In the genomic region with DNA sequence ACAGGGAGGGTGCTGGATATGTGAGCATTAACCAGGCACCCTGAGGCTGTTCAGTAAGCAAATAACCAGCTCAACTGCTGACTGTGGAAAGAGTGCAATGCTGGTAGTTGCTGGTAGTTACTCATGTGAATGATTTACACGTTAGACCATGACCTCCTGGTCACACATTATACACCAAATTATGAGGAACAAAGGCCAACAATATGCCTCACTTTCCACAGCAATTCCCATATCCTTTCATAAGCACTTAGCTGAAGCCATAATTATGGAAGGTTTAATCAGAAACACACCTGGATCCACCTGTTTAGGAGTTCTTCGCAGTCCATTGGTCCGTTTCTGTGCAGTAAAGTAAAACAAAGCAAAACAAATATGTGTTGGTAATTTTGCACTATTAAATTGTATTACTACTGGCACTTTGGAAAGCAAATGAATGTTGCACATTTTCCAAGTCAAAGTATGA, we compare ENCODE assay signal across 13 cellular contexts.
DNase-seq lines count a peak whose midpoint lies in the region; ATAC-seq and TF ChIP-seq lines count a peak whose summit lies in the region.
"Had no signal": no experiment of that assay in that cellular context is flagged by ENCODE, and none has a peak within 500 bp of the region (broad histone marks: within the 10 kb centered on the region; RNA-seq: fewer than 3 reads in every experiment).

No MANE protein-coding gene starts in this region.

- no peaks in the 10 kb centered on the region for H3K27me3 ChIP-seq in Peyer's patch
- no peaks in the 10 kb centered on the region for H3K27me3 ChIP-seq in foreskin keratinocyte
- no peaks in the 10 kb centered on the region for H3K27me3 ChIP-seq in sigmoid colon
- H3K27me3 ChIP-seq in stomach, result no peaks in the 10 kb centered on the region
- H3K27me3 ChIP-seq: brain microvascular endothelial cell had no signal

- TF ChIP-seq CTCF in Peyer's patch (IDR thresholded peaks at IDR 0.05) (peak in 1 of 6 experiments; percentile 6), foreskin keratinocyte (conservative IDR thresholded peaks at IDR 0.05) (no peak), sigmoid colon (IDR thresholded peaks at IDR 0.05) (no peak), stomach (IDR thresholded peaks at IDR 0.05) (no peak)

- H3K9me3 ChIP-seq in Peyer's patch (no peaks in the 10 kb centered on the region), sigmoid colon (no peaks in the 10 kb centered on the region), stomach (no peaks in the 10 kb centered on the region)

- DNase-seq in LoVo (ENCODE audit: low spot score) (peak; percentile 37), Peyer's patch (peak in 1 of 3 donors; percentile 64), foreskin keratinocyte (peak in 1 of 2 donors; percentile 71), sigmoid colon (no peak), C1 segment of cervical spinal cord (lab: John Stamatoyannopoulos, UW) (no peak), stomach (no peak)
- DNase-seq: activated CD4-positive, alpha-beta T cell treated with anti-CD3 and anti-CD28 coated beads, Interleukin-2, amount 50 U/mL, for 4 hours; activated gamma-delta T cell; brain microvascular endothelial cell; KG1; naive thymus-derived CD4-positive, alpha-beta T cell had no signal

- peaks cover 0 to 10% (median 0%) of the 10 kb centered on the region in 4 donors for H3K4me1 ChIP-seq in Peyer's patch
- peaks cover 53% of the 10 kb centered on the region for H3K4me1 ChIP-seq in foreskin keratinocyte
- peaks cover 0 to 57% (median 19%) of the 10 kb centered on the region in 4 donors for H3K4me1 ChIP-seq in sigmoid colon
- H3K4me1 ChIP-seq in stomach, result peaks cover 0 to 23% (median 6%) of the 10 kb centered on the region in 4 donors

- H3K4me3 ChIP-seq in Peyer's patch (peak overlapping the region in 2 of 4 donors; percentile 18 to 22), sigmoid colon (no peak overlapping the region), stomach (no peak overlapping the region)

- WGBS in sigmoid colon, 2 donors, result 17 to 70% methylated on average over 3 of the region's 3 CpGs
- WGBS in stomach, 5 donors, result 56 to 68% (median 65%) methylated on average over 3 of the region's 3 CpGs

- peak in 1 of 4 donors; percentile 8 for TF ChIP-seq EP300 in sigmoid colon (IDR thresholded peaks at IDR 0.05)
- no peak for TF ChIP-seq EP300 in stomach (IDR thresholded peaks at IDR 0.05)

- H3K36me3 ChIP-seq in Peyer's patch, result no peaks in the 10 kb centered on the region
- H3K36me3 ChIP-seq in sigmoid colon, result no peaks in the 10 kb centered on the region
- no peaks in the 10 kb centered on the region for H3K36me3 ChIP-seq in stomach
- H3K36me3 ChIP-seq: brain microvascular endothelial cell had no signal

- ATAC-seq in foreskin keratinocyte (peak; percentile 85), GM21737 (IDR thresholded peaks at IDR 0.05; ENCODE audit: unreplicated experiment) (no peak), GM21526 (IDR thresholded peaks at IDR 0.05; ENCODE audit: low FRiP score, unreplicated experiment) (no peak)
- ATAC-seq: naive thymus-derived CD4-positive, alpha-beta T cell had no signal

- intact Hi-C loops in sigmoid colon (cut with DNase I), result loop anchor here (2.0 kb wide), 1 partner anchor 42 kb away; no protein-coding TSS in a partner anchor
- intact Hi-C loops in stomach (cut with DNase I; ENCODE audit: low total_unique reads), result no loop called here

- H3K27ac ChIP-seq in Peyer's patch, result peak overlapping the region in 3 of 4 donors; percentile 32 to 87 (median 65)
- peak overlapping the region; percentile 67 for H3K27ac ChIP-seq in foreskin keratinocyte
- H3K27ac ChIP-seq in sigmoid colon, result peak overlapping the region in 3 of 4 donors; percentile 74 to 76 (median 74)
- H3K27ac ChIP-seq in stomach, result no peak overlapping the region
- H3K27ac ChIP-seq: brain microvascular endothelial cell had no signal

- peak; percentile 20 to 62 for TF ChIP-seq POLR2A in Peyer's patch (IDR thresholded peaks at IDR 0.05)
- TF ChIP-seq POLR2A in sigmoid colon (IDR thresholded peaks at IDR 0.05), result no peak
- TF ChIP-seq POLR2A in stomach (IDR thresholded peaks at IDR 0.05), result no peak

Comparison
In these comparisons a context has a peak if more than half of its experiments do, and no peak if none do; other contexts are left out.
1. H3K27ac ChIP-seq: peak in Peyer's patch (3 of 4), foreskin keratinocyte (single experiment) and sigmoid colon (3 of 4); none in stomach (0 of 5).
2. POLR2A ChIP-seq: peak in Peyer's patch (2 of 2); none in sigmoid colon (0 of 2) and stomach (0 of 4).